Comparison of ENCODE assay signal across 28 cellular contexts in the genomic region with DNA sequence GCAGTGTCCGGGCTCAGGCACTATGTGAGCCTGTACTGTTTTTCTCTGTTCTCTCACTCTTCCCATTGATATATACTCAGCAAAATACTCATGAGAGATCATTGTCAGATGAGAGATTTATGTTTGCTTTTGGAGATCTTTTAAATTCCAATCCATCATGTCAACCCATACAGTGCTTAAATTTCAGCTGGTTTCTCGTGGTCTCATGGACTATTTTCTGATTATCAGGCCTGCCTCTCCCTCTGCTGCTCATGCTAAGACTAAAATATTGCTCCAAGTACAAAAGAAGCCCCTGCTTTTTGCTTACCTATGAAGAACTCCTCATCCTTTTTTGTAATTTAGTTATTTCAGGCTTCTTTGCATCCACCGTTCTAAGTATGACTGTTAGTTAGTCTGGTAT.
"Had no signal": no experiment of that assay in that cellular context is flagged by ENCODE, and none has a peak within 500 bp of the region (broad histone marks: within the 10 kb centered on the region; RNA-seq: fewer than 3 reads in every experiment).

No MANE protein-coding gene starts in this region.

- H3K27ac ChIP-seq: adrenal gland, body of pancreas, breast epithelium, RWPE1 had no signal

- H3K9me3 ChIP-seq: adrenal gland, body of pancreas, breast epithelium had no signal

- DNase-seq: activated CD4-positive, alpha-beta T cell treated with anti-CD3 and anti-CD28 coated beads for 36 hours; activated CD4-positive, alpha-beta T cell treated with anti-CD3 and anti-CD28 coated beads, Interleukin-2, amount 10 ng/mL, durations not matched to agents 7 days and 5 days; activated CD4-positive, alpha-beta T cell treated with anti-CD3 and anti-CD28 coated beads, Interleukin-2, amount 50 U/mL, for 48 hours; activated CD8-positive, alpha-beta memory T cell treated with anti-CD3 and anti-CD28 coated beads, Interleukin-2, amount 50 U/mL, for 4 hours; activated gamma-delta T cell treated with Interleukin-2 at 50 U/mL for 16 hours; activated naive CD4-positive, alpha-beta T cell treated with anti-CD3 and anti-CD28 coated beads for 36 hours; activated T-cell treated with anti-CD3 and anti-CD28 coated beads for 4 hours; activated T-cell treated with anti-CD3 and anti-CD28 coated beads, Interleukin-2, amount 50 U/mL, for 4 hours; adrenal gland; body of pancreas; NCI-H1092 treated with DMSO at 0.1 percent for 48 hours; NCI-H1417; NCI-H146; NCI-H187; NCI-H2029 treated with DMSO at 0.1 percent for 48 hours; NCI-H2107; NCI-H2171; NCI-H510A; NCI-H526; NCI-H748 treated with DMSO at 0.1 percent for 48 hours; NK-92 treated with Interleukin-12 subunit alpha and Interleukin-12 subunit beta, amount 100 ng/mL, for 24 hours; PC-3; Right ventricle myocardium superior had no signal

- ATAC-seq: activated CD4-positive, alpha-beta T cell treated with anti-CD3 and anti-CD28 coated beads for 36 hours; activated CD4-positive, CD25-positive, alpha-beta regulatory T cell treated with anti-CD3 and anti-CD28 coated beads, Interleukin-2, amount 50 U/mL, for 24 hours; activated naive CD4-positive, alpha-beta T cell treated with anti-CD3 and anti-CD28 coated beads, Interleukin-2, amount 50 U/mL, for 72 hours; activated T-cell treated with anti-CD3 and anti-CD28 coated beads, Interleukin-2, amount 50 U/mL, for 4 hours; body of pancreas; PC-3; WTC11 had no signal

- H3K4me1 ChIP-seq: adrenal gland, body of pancreas, breast epithelium had no signal

- H3K4me3 ChIP-seq: adrenal gland, body of pancreas, breast epithelium had no signal

- H3K36me3 ChIP-seq: adrenal gland, breast epithelium had no signal

- H3K27me3 ChIP-seq: adrenal gland, body of pancreas, breast epithelium had no signal
